8 cellular contexts compared by ENCODE assay signal in genomic region chr3:53161345-53161819, GRCh38. TPM values are rescaled to one million over a fixed set of nuclear protein-coding genes. Genes with fewer than 3 reads are reported as not detected.
A peak's percentile ranks its signal among the peaks of the same experiment; 100 is the strongest.
DNase-seq lines count a peak whose midpoint lies in the region; ATAC-seq and TF ChIP-seq lines count a peak whose summit lies in the region.

No MANE protein-coding gene starts in this region.

- peaks cover 31% of the 10 kb centered on the region for H3K27me3 Mint-ChIP-seq in activated naive CD8-positive, alpha-beta T cell treated with anti-CD3 and anti-CD28 coated beads, Interleukin-2, amount 10 ng/mL, durations not matched to agents 7 days and 5 days

- peak overlapping the region; percentile 94 for H3K27ac ChIP-seq in C4-2B
- peak overlapping the region; percentile 96 for H3K27ac ChIP-seq in HL-60 (replicated peaks)

- no peaks in the 10 kb centered on the region for H3K36me3 Mint-ChIP-seq in activated naive CD8-positive, alpha-beta T cell treated with anti-CD3 and anti-CD28 coated beads, Interleukin-2, amount 10 ng/mL, durations not matched to agents 7 days and 5 days
- peaks cover 19% of the 10 kb centered on the region for H3K36me3 Mint-ChIP-seq in stimulated activated effector memory CD8-positive, alpha-beta T cell treated with anti-CD3 and anti-CD28 coated beads, Interleukin-12 subunit alpha, Interleukin-12 subunit beta, amount 100 ng/mL, for 72 hours

- no peaks in the 10 kb centered on the region for H3K27me3 ChIP-seq in HL-60 (ENCODE audit: insufficient read depth, poor library complexity, severe bottlenecking)

- TF ChIP-seq CTCF in C4-2B (conservative IDR thresholded peaks at IDR 0.05): no peak
- TF ChIP-seq CTCF in HL-60 (IDR thresholded peaks at IDR 0.05; ENCODE audit: insufficient read depth, low read length): no peak

- peaks cover 17% of the 10 kb centered on the region for H3K4me1 Mint-ChIP-seq in activated naive CD8-positive, alpha-beta T cell treated with anti-CD3 and anti-CD28 coated beads, Interleukin-2, amount 10 ng/mL, durations not matched to agents 7 days and 5 days
- peaks cover 31% of the 10 kb centered on the region for H3K4me1 Mint-ChIP-seq in stimulated activated effector memory CD8-positive, alpha-beta T cell treated with anti-CD3 and anti-CD28 coated beads, Interleukin-12 subunit alpha, Interleukin-12 subunit beta, amount 100 ng/mL, for 72 hours

- H3K9me3 Mint-ChIP-seq in activated naive CD8-positive, alpha-beta T cell treated with anti-CD3 and anti-CD28 coated beads, Interleukin-2, amount 10 ng/mL, durations not matched to agents 7 days and 5 days: no peaks in the 10 kb centered on the region
- H3K9me3 Mint-ChIP-seq in stimulated activated effector memory CD8-positive, alpha-beta T cell treated with anti-CD3 and anti-CD28 coated beads, Interleukin-12 subunit alpha, Interleukin-12 subunit beta, amount 100 ng/mL, for 72 hours: no peaks in the 10 kb centered on the region

- POLR2A ChIA-PET in activated naive CD8-positive, alpha-beta T cell treated with anti-CD3 and anti-CD28 coated beads, Interleukin-2, amount 10 ng/mL, durations not matched to agents 7 days and 5 days (lab: Charles Lee): interaction anchor here (0.8 to 1.0 kb wide), 2 partner anchors 32 to 34 kb away, joined by 3 read pairs; no protein-coding TSS in a partner anchor

- H3K4me3 ChIP-seq in HL-60 (replicated peaks; ENCODE audit: insufficient read depth, low read length) (peak overlapping the region; percentile 82), iPS-11a (ENCODE audit: low read depth, low read length) (peak overlapping the region; percentile 78)

- peak overlapping the region; percentile 88 for H3K27ac Mint-ChIP-seq in activated naive CD8-positive, alpha-beta T cell treated with anti-CD3 and anti-CD28 coated beads, Interleukin-2, amount 10 ng/mL, durations not matched to agents 7 days and 5 days
- H3K27ac Mint-ChIP-seq in stimulated activated effector memory CD8-positive, alpha-beta T cell treated with anti-CD3 and anti-CD28 coated beads, Interleukin-12 subunit alpha, Interleukin-12 subunit beta, amount 100 ng/mL, for 72 hours: peak overlapping the region; percentile 90

- ATAC-seq in GM19452 (IDR thresholded peaks at IDR 0.05; ENCODE audit: unreplicated experiment): peak; percentile 10
- ATAC-seq in activated naive CD8-positive, alpha-beta T cell treated with anti-CD3 and anti-CD28 coated beads, Interleukin-2, amount 10 ng/mL, durations not matched to agents 7 days and 5 days (ENCODE audit: low read depth): no peak
- ATAC-seq in stimulated activated effector memory CD8-positive, alpha-beta T cell treated with anti-CD3 and anti-CD28 coated beads, Interleukin-12 subunit alpha, Interleukin-12 subunit beta, amount 100 ng/mL, for 72 hours: no peak

- peak overlapping the region; percentile 89 for H3K4me3 Mint-ChIP-seq in activated naive CD8-positive, alpha-beta T cell treated with anti-CD3 and anti-CD28 coated beads, Interleukin-2, amount 10 ng/mL, durations not matched to agents 7 days and 5 days
- peak overlapping the region; percentile 80 for H3K4me3 Mint-ChIP-seq in stimulated activated effector memory CD8-positive, alpha-beta T cell treated with anti-CD3 and anti-CD28 coated beads, Interleukin-12 subunit alpha, Interleukin-12 subunit beta, amount 100 ng/mL, for 72 hours

- DNase-seq in HL-60 (ENCODE audit: low read depth in 1 of 2, low spot score in 1 of 2): no peak
- no peak for DNase-seq in activated naive CD8-positive, alpha-beta T cell treated with anti-CD3 and anti-CD28 coated beads, Interleukin-2, amount 10 ng/mL, durations not matched to agents 7 days and 5 days
- peak in 1 of 2 donors; percentile 9 for DNase-seq in stimulated activated effector memory CD8-positive, alpha-beta T cell treated with anti-CD3 and anti-CD28 coated beads, Interleukin-12 subunit alpha, Interleukin-12 subunit beta, amount 100 ng/mL, for 72 hours (ENCODE audit: low spot score in 2 of 2)
- DNase-seq in amniotic stem cell (lab: John Stamatoyannopoulos, UW): no peak
- no peak for DNase-seq in foreskin melanocyte

RNA-seq across cellular contexts. Expression of gene PRKCD, which starts 0.4 kb away (rescaled TPM):
- total RNA-seq in activated naive CD8-positive, alpha-beta T cell treated with anti-CD3 and anti-CD28 coated beads, Interleukin-2, amount 10 ng/mL, durations not matched to agents 7 days and 5 days: 10 to 100 TPM; 20.5 TPM

RNA-seq across cellular contexts. Expression of gene RFT1, which starts 31.1 kb away (rescaled TPM):
- 10 to 100 TPM; 27.9 to 32.2 TPM for total RNA-seq in activated naive CD8-positive, alpha-beta T cell treated with anti-CD3 and anti-CD28 coated beads, Interleukin-2, amount 10 ng/mL, durations not matched to agents 7 days and 5 days
